9 cellular contexts compared by ENCODE assay signal in genomic region chr12:54277823-54278276, GRCh38. TPM values are rescaled to one million over a fixed set of nuclear protein-coding genes. Genes with fewer than 3 reads are reported as not detected.
DNase-seq lines count a peak whose midpoint lies in the region; ATAC-seq and TF ChIP-seq lines count a peak whose summit lies in the region.
"Had no signal": no experiment of that assay in that cellular context is flagged by ENCODE, and none has a peak within 500 bp of the region (broad histone marks: within the 10 kb centered on the region; RNA-seq: fewer than 3 reads in every experiment).

No MANE protein-coding gene starts in this region.

- H3F3A ChIP-seq in PC-9 (ENCODE audit: insufficient read depth, low read depth): peaks cover 49% of the 10 kb centered on the region

- peak overlapping the region; percentile 82 for H3K4me3 ChIP-seq in PC-9

- H2AFZ ChIP-seq in PC-9: no peak overlapping the region

- TF ChIP-seq CTCF in PC-9 (conservative IDR thresholded peaks at IDR 0.05) (no peak), foreskin keratinocyte (conservative IDR thresholded peaks at IDR 0.05) (no peak)

- peaks cover 53% of the 10 kb centered on the region for H3K36me3 ChIP-seq in PC-9 (ENCODE audit: low read depth)

- H3K27me3 ChIP-seq in PC-9 (ENCODE audit: insufficient read depth, low read depth) (no peaks in the 10 kb centered on the region), foreskin keratinocyte (no peaks in the 10 kb centered on the region)

- POLR2A ChIA-PET in activated CD4-positive, alpha-beta T cell treated with anti-CD3 and anti-CD28 coated beads for 36 hours (lab: Charles Lee): no interaction called here
- POLR2A ChIA-PET in PC-9 (lab: Charles Lee; ENCODE audit: unreplicated experiment): no interaction called here

- peak overlapping the region; percentile 94; the same call in 1 of the 2 replicates for H3K27ac ChIP-seq in PC-9
- peak overlapping the region; percentile 92 for H3K27ac ChIP-seq in foreskin keratinocyte

- peak overlapping the region; percentile 93 for H3K4me2 ChIP-seq in PC-9

- no peaks in the 10 kb centered on the region for H3K27me3 Mint-ChIP-seq in activated CD4-positive, alpha-beta T cell treated with anti-CD3 and anti-CD28 coated beads for 36 hours

- no peak for ATAC-seq in activated CD4-positive, alpha-beta T cell treated with anti-CD3 and anti-CD28 coated beads for 36 hours
- ATAC-seq in foreskin keratinocyte: no peak
- no peak for ATAC-seq in GM21367 (IDR thresholded peaks at IDR 0.05; ENCODE audit: unreplicated experiment)

- H3K4me1 Mint-ChIP-seq in activated CD4-positive, alpha-beta T cell treated with anti-CD3 and anti-CD28 coated beads for 36 hours: peaks cover 47% of the 10 kb centered on the region

- H3K27ac Mint-ChIP-seq in activated CD4-positive, alpha-beta T cell treated with anti-CD3 and anti-CD28 coated beads for 36 hours: no peak overlapping the region

- H3K79me2 ChIP-seq in PC-9 (ENCODE audit: low read depth): peaks cover 88% of the 10 kb centered on the region

- peaks cover 27% of the 10 kb centered on the region for H3K36me3 Mint-ChIP-seq in activated CD4-positive, alpha-beta T cell treated with anti-CD3 and anti-CD28 coated beads for 36 hours (ENCODE audit: low read depth)

- H3K4me3 Mint-ChIP-seq in activated CD4-positive, alpha-beta T cell treated with anti-CD3 and anti-CD28 coated beads for 36 hours: no peak overlapping the region

- H3K4me1 ChIP-seq in PC-9 (replicated peaks; ENCODE audit: insufficient read depth): peaks cover 22% of the 10 kb centered on the region
- H3K4me1 ChIP-seq in foreskin keratinocyte: peaks cover 6% of the 10 kb centered on the region

- intact Hi-C loops in activated CD4-positive, alpha-beta T cell treated with anti-CD3 and anti-CD28 coated beads for 36 hours (cut with DNase I, micrococcal nuclease): loop anchor here (2.0 to 5.0 kb wide), 5 partner anchors 19 to 826 kb away; partner anchors contain the start of genes CALCOCO1 (in 1 of the 2) and PCBP2 (in 1 of the 2)
- intact Hi-C loops in PC-9 (cut with micrococcal nuclease; ENCODE audit: unreplicated experiment): loop anchor here (5.0 kb wide), 1 partner anchor 36 kb away; no protein-coding TSS in a partner anchor

- H4K20me1 ChIP-seq in PC-9 (ENCODE audit: insufficient read depth): peaks cover 15% of the 10 kb centered on the region

- CTCF ChIA-PET in activated CD4-positive, alpha-beta T cell treated with anti-CD3 and anti-CD28 coated beads for 36 hours (lab: Charles Lee): interaction anchor here (0.7 to 1.3 kb wide), 3 partner anchors 36 to 61 kb away, joined by 3 read pairs; partner anchors contain the start of gene COPZ1
- CTCF ChIA-PET in PC-9 (lab: Charles Lee): no interaction called here

- H3K9me3 Mint-ChIP-seq in activated CD4-positive, alpha-beta T cell treated with anti-CD3 and anti-CD28 coated beads for 36 hours (ENCODE audit: low read depth): no peaks in the 10 kb centered on the region

- H3K9me3 ChIP-seq in PC-9 (ENCODE audit: insufficient read depth, low read depth): no peaks in the 10 kb centered on the region

- H3K9me2 ChIP-seq in PC-9 (ENCODE audit: insufficient read depth): no peaks in the 10 kb centered on the region

- BruUV-seq in PC-9 (replicated peaks; lab: Mats Ljungman, UMichigan): no TSS peak

- peak; percentile 32 for DNase-seq in activated CD4-positive, alpha-beta T cell treated with anti-CD3 and anti-CD28 coated beads for 36 hours
- DNase-seq in activated CD4-positive, alpha-beta T cell treated with anti-CD3 and anti-CD28 coated beads for 4 hours: no peak
- DNase-seq in PC-9 (no peak), foreskin keratinocyte (no peak), stromal cell of bone marrow (ENCODE audit: low read depth) (peak; percentile 30), NCI-H2081 (lab: John Stamatoyannopoulos, UW) (no peak), germinal center (ENCODE audit: low spot score) (no peak)
- DNase-seq: activated CD4-positive, CD25-positive, alpha-beta regulatory T cell had no signal

RNA-seq across cellular contexts. Expression of gene CBX5, which starts 2.1 kb away (rescaled TPM):
- total RNA-seq in activated CD4-positive, alpha-beta T cell treated with anti-CD3 and anti-CD28 coated beads for 36 hours: 100 to 1,000 TPM; 140 to 146 TPM
- total RNA-seq in PC-9 (2021): 108 and 154 TPM in 2 replicates
- 67.9 and 70.7 TPM in 2 replicates for total RNA-seq in foreskin keratinocyte
- polyA plus RNA-seq in foreskin keratinocyte: 20.5 and 24.4 TPM in 2 replicates

RNA-seq across cellular contexts. Expression of gene HNRNPA1, which starts 2.7 kb away (rescaled TPM):
- 1,000 to 10,000 TPM; 1,642 to 2,308 TPM for total RNA-seq in activated CD4-positive, alpha-beta T cell treated with anti-CD3 and anti-CD28 coated beads for 36 hours
- 1,116 and 1,137 TPM in 2 replicates for total RNA-seq in PC-9 (2021)
- total RNA-seq in foreskin keratinocyte: 812 and 1,049 TPM in 2 replicates
- polyA plus RNA-seq in foreskin keratinocyte: 1,089 and 1,295 TPM in 2 replicates

RNA-seq across cellular contexts. Expression of gene NFE2, which starts 23.0 kb away (rescaled TPM):
- total RNA-seq in activated CD4-positive, alpha-beta T cell treated with anti-CD3 and anti-CD28 coated beads for 36 hours: not detected
- total RNA-seq in PC-9 (2021) (1.5 and 1.7 TPM in 2 replicates), foreskin keratinocyte (0.07 and 0.14 TPM in 2 replicates)
- polyA plus RNA-seq in foreskin keratinocyte: 0.07 TPM in 2 replicates

RNA-seq across cellular contexts. Expression of gene COPZ1, which starts 47.1 kb away (rescaled TPM):
- total RNA-seq in activated CD4-positive, alpha-beta T cell treated with anti-CD3 and anti-CD28 coated beads for 36 hours: 10 to 100 TPM; 95.2 to 98.7 TPM
- total RNA-seq in PC-9 (2021): 232 and 265 TPM in 2 replicates
- total RNA-seq in foreskin keratinocyte: 116 and 134 TPM in 2 replicates
- polyA plus RNA-seq in foreskin keratinocyte: 140 and 149 TPM in 2 replicates

Comparison
In these comparisons a context has a peak if more than half of its experiments do, and no peak if none do; other contexts are left out.
1. DNase-seq: peak in activated CD4-positive, alpha-beta T cell treated with anti-CD3 and anti-CD28 coated beads for 36 hours (single experiment) and stromal cell of bone marrow (single experiment); none in activated CD4-positive, alpha-beta T cell treated with anti-CD3 and anti-CD28 coated beads for 4 hours (0 of 2), PC-9 (0 of 2), foreskin keratinocyte (0 of 2), NCI-H2081 (0 of 2) and germinal center (single experiment).